In genomic region chr15:83320831-83321230, GRCh38 we compare ENCODE assay signal across 22 cellular contexts. TPM values are rescaled to one million over a fixed set of nuclear protein-coding genes. Genes with fewer than 3 reads are reported as not detected.
A peak's percentile ranks its signal among the peaks of the same experiment; 100 is the strongest.
DNase-seq lines count a peak whose midpoint lies in the region; ATAC-seq and TF ChIP-seq lines count a peak whose summit lies in the region.
"Had no signal": no experiment of that assay in that cellular context is flagged by ENCODE, and none has a peak within 500 bp of the region (broad histone marks: within the 10 kb centered on the region; RNA-seq: fewer than 3 reads in every experiment).

No MANE protein-coding gene starts in this region.

- no peaks in the 10 kb centered on the region for H3K9me3 Mint-ChIP-seq in endothelial cell (ENCODE audit: unreplicated experiment)
- H3K9me3 Mint-ChIP-seq: T-helper 1 cell treated with Interleukin-12 subunit alpha and Interleukin-12 subunit beta and Interleukin-4 antibody, amounts not matched to agents 30 μg/mL and 1 μg/mL, for 36 hours had no signal

- peak overlapping the region; percentile 2 for H3K4me3 Mint-ChIP-seq in endothelial cell (ENCODE audit: unreplicated experiment)
- H3K4me3 Mint-ChIP-seq: CD14-positive monocyte; GM23338; T-helper 1 cell treated with Interleukin-12 subunit alpha and Interleukin-12 subunit beta and Interleukin-4 antibody, amounts not matched to agents 30 μg/mL and 1 μg/mL, for 36 hours had no signal

- no peak overlapping the region for H3K23ac ChIP-seq in mesenchymal stem cell (ENCODE audit: low read length in 2 of 2)

- TF ChIP-seq CTCF in AG10803 (conservative IDR thresholded peaks at IDR 0.05; ENCODE audit: low read length) (no peak), endothelial cell (IDR thresholded peaks at IDR 0.05; ENCODE audit: unreplicated experiment) (no peak)

- DNase-seq in AG10803 (ENCODE audit: low read depth): peak; percentile 71
- DNase-seq in NCI-H460 (ENCODE audit: extremely low read depth, low read depth): peak; percentile 26
- no peak for DNase-seq in endothelial cell (ENCODE audit: low spot score)
- peak; percentile 47 for DNase-seq in mesenchymal stem cell
- no peak for DNase-seq in GDM1 (lab: John Stamatoyannopoulos, UW)
- no peak for DNase-seq in HPDE6-E6E7 (ENCODE audit: extremely low spot score)
- DNase-seq in nucleus accumbens (lab: John Stamatoyannopoulos, UW): no peak
- DNase-seq: activated CD4-positive, alpha-beta T cell treated with anti-CD3 and anti-CD28 coated beads, Interleukin-2, amount 50 U/mL, for 48 hours; activated naive CD4-positive, alpha-beta T cell; anterior cingulate cortex; effector CD4-positive, alpha-beta T cell; GF-D8; NCI-H1694; NCI-H748 treated with DMSO at 0.1 percent for 48 hours; stimulated activated CD8-positive, alpha-beta memory T cell treated with anti-CD3 and anti-CD28 coated beads, Interleukin-4, amount 100 ng/mL, for 48 hours had no signal

- H3K27me3 ChIP-seq in mesenchymal stem cell (ENCODE audit: control insufficient read depth in 1 of 2, insufficient read depth in 1 of 2, low read length in 2 of 2): no peaks in the 10 kb centered on the region
- H3K27me3 ChIP-seq: hepatocyte, right atrium auricular region had no signal

- no peaks in the 10 kb centered on the region for H3K36me3 Mint-ChIP-seq in endothelial cell (ENCODE audit: low read depth, unreplicated experiment)
- H3K36me3 Mint-ChIP-seq: CD14-positive monocyte had no signal

- H3K4ac ChIP-seq in mesenchymal stem cell (ENCODE audit: low read depth in 1 of 2, low read length in 2 of 2): no peak overlapping the region

- H2BK12ac ChIP-seq in mesenchymal stem cell (ENCODE audit: low read length in 2 of 2): no peak overlapping the region

- no peak overlapping the region for H3K9ac ChIP-seq in mesenchymal stem cell (ENCODE audit: low read length)

- no peak overlapping the region for H2BK15ac ChIP-seq in mesenchymal stem cell (ENCODE audit: low read depth, poor library complexity, severe bottlenecking)

- no peaks in the 10 kb centered on the region for H3K9me3 ChIP-seq in mesenchymal stem cell (ENCODE audit: control insufficient read depth, low read length)
- H3K9me3 ChIP-seq: right atrium auricular region had no signal

- no peak for ATAC-seq in HG03439 (IDR thresholded peaks at IDR 0.05; ENCODE audit: unreplicated experiment)
- ATAC-seq: GM23338 had no signal

- no peak overlapping the region for H2BK5ac ChIP-seq in mesenchymal stem cell (ENCODE audit: low read depth, low read length, poor library complexity, severe bottlenecking)

- peaks cover 29% of the 10 kb centered on the region for H3K4me1 ChIP-seq in mesenchymal stem cell (ENCODE audit: control insufficient read depth, insufficient read depth, low read depth, low read length)
- H3K4me1 ChIP-seq: right atrium auricular region had no signal

- no peak overlapping the region for H2AFZ ChIP-seq in mesenchymal stem cell (ENCODE audit: low read depth, low read length)
- H2AFZ ChIP-seq: hepatocyte had no signal

- H3K4me2 ChIP-seq in mesenchymal stem cell (ENCODE audit: low read length, poor library complexity, severe bottlenecking): no peak overlapping the region
- H3K4me2 ChIP-seq: GM23338, hepatocyte had no signal

- peaks cover 7% of the 10 kb centered on the region for H3K4me1 Mint-ChIP-seq in endothelial cell (ENCODE audit: unreplicated experiment)
- H3K4me1 Mint-ChIP-seq: CD14-positive monocyte had no signal

- H3K4me3 ChIP-seq in AG10803 (ENCODE audit: low read length): no peak overlapping the region
- H3K4me3 ChIP-seq in mesenchymal stem cell (ENCODE audit: insufficient read depth in 1 of 2, low read depth in 1 of 2, low read length in 2 of 2): no peak overlapping the region
- H3K4me3 ChIP-seq: GM23338, hepatocyte, right atrium auricular region had no signal

- H3K79me1 ChIP-seq in mesenchymal stem cell (replicated peaks; ENCODE audit: low read length, poor library complexity, severe bottlenecking): no peaks in the 10 kb centered on the region

- H2BK120ac ChIP-seq in mesenchymal stem cell (ENCODE audit: low read depth, low read length): no peak overlapping the region

- H3K27ac Mint-ChIP-seq in endothelial cell (ENCODE audit: unreplicated experiment): no peak overlapping the region
- H3K27ac Mint-ChIP-seq: CD14-positive monocyte; T-helper 1 cell treated with Interleukin-12 subunit alpha and Interleukin-12 subunit beta and Interleukin-4 antibody, amounts not matched to agents 30 μg/mL and 1 μg/mL, for 36 hours had no signal

- no peaks in the 10 kb centered on the region for H3K27me3 Mint-ChIP-seq in endothelial cell (ENCODE audit: unreplicated experiment)

- H3K18ac ChIP-seq in mesenchymal stem cell (ENCODE audit: low read depth in 1 of 2, low read length in 2 of 2): peak overlapping the region in 1 of 2 experiments; percentile 6

- no peak overlapping the region for H3K14ac ChIP-seq in mesenchymal stem cell (ENCODE audit: low read length in 2 of 2)

- H4K8ac ChIP-seq in mesenchymal stem cell (ENCODE audit: low read length): no peak overlapping the region

- no peaks in the 10 kb centered on the region for H3K36me3 ChIP-seq in mesenchymal stem cell (ENCODE audit: control insufficient read depth in 1 of 2, insufficient read depth in 2 of 2, low read depth in 1 of 2, low read length in 2 of 2)
- H3K36me3 ChIP-seq: right atrium auricular region had no signal

- peak overlapping the region; percentile 91 for H3K27ac ChIP-seq in mesenchymal stem cell (ENCODE audit: low read length, poor library complexity, severe bottlenecking)
- H3K27ac ChIP-seq: hepatocyte, right atrium auricular region had no signal

- peak overlapping the region; percentile 34 for H4K91ac ChIP-seq in mesenchymal stem cell (ENCODE audit: low read length)

- peak overlapping the region; percentile 74 for H2AK5ac ChIP-seq in mesenchymal stem cell (ENCODE audit: low read length, severe bottlenecking)

RNA-seq across cellular contexts. Expression of gene BNC1, which starts 36.4 kb away (rescaled TPM):
- not detected in 2 replicates for total RNA-seq in NCI-H460 (2014; rRNA removed; shearing (Covaris generic))
- polyA plus RNA-seq in NCI-H460 (2014; cell fraction: nucleus; rRNA removed): not detected in 2 replicates
- total RNA-seq in endothelial cell (ENCODE audit: unreplicated experiment): 14.4 TPM
- 2.7 TPM for polyA plus RNA-seq in mesenchymal stem cell (2013, experiment 1 of 2)
- polyA plus RNA-seq in mesenchymal stem cell (2013, experiment 2 of 2): 2.7 TPM
- total RNA-seq: OCI-LY7 had no signal
- polyA plus RNA-seq: CD14-positive monocyte had no signal

Comparison
In these comparisons a context has a peak if more than half of its experiments do, and no peak if none do; other contexts are left out.
1. DNase-seq: peak in AG10803 (single experiment), NCI-H460 (single experiment) and mesenchymal stem cell (single experiment); none in endothelial cell (single experiment), GDM1 (single experiment), HPDE6-E6E7 (single experiment) and nucleus accumbens (0 of 56).
2. RNA of gene BNC1, which starts 36.4 kb away (total RNA-seq): 14.4 TPM in endothelial cell (single experiment); not detected in NCI-H460; every median in the first group is over 10 times any median in the second.